In genomic region chr17:71189493-71189831, GRCh38 we compare ENCODE assay signal across 14 cellular contexts.
"Had no signal": no experiment of that assay in that cellular context is flagged by ENCODE, and none has a peak within 500 bp of the region (broad histone marks: within the 10 kb centered on the region; RNA-seq: fewer than 3 reads in every experiment).

No MANE protein-coding gene starts in this region.

- H3K36me3 ChIP-seq: left lung, neutrophil, transverse colon had no signal

- H3K4me1 ChIP-seq: left lung had no signal

- H3K27ac ChIP-seq: hepatocyte, neutrophil, transverse colon had no signal

- H3K9me3 ChIP-seq: left lung, neutrophil, transverse colon had no signal

- H3K4me3 ChIP-seq: hepatocyte, left lung, transverse colon had no signal

- DNase-seq: activated CD4-positive, CD25-positive, alpha-beta regulatory T cell treated with anti-CD3 and anti-CD28 coated beads, Interleukin-2, amount 50 U/mL, for 72 hours; activated naive CD4-positive, alpha-beta T cell; activated T-cell treated with anti-CD3 and anti-CD28 coated beads for 4 hours; aorta; islet precursor cell; left lung; natural killer cell; stimulated activated CD4-positive, alpha-beta T cell treated with anti-CD3 and anti-CD28 coated beads, Interleukin-15, amount 100 ng/mL, for 24 hours; stimulated activated CD4-positive, alpha-beta T cell treated with anti-CD3 and anti-CD28 coated beads, Interleukin-4, amount 100 ng/mL, for 24 hours; stimulated activated naive CD4-positive, alpha-beta T cell treated with Interleukin-2 at 50 U/mL for 16 hours; substantia nigra; transverse colon had no signal

- H2AFZ ChIP-seq: hepatocyte had no signal

- H3K79me2 ChIP-seq: hepatocyte had no signal

- ATAC-seq: natural killer cell had no signal

- H3K27me3 ChIP-seq: hepatocyte, left lung, neutrophil had no signal

- H3K4me2 ChIP-seq: hepatocyte had no signal
